Comparison of ENCODE assay signal across 9 cellular contexts in genomic region chr5:15501057-15501791, GRCh38. TPM values are rescaled to one million over a fixed set of nuclear protein-coding genes. Genes with fewer than 3 reads are reported as not detected.
DNase-seq lines count a peak whose midpoint lies in the region; TF ChIP-seq lines count a peak whose summit lies in the region.
"Had no signal": no experiment of that assay in that cellular context is flagged by ENCODE, and none has a peak within 500 bp of the region (broad histone marks: within the 10 kb centered on the region; RNA-seq: fewer than 3 reads in every experiment).

No MANE protein-coding gene starts in this region.

- no peak for TF ChIP-seq POLR2A in Peyer's patch (IDR thresholded peaks at IDR 0.05)

- H3F3A ChIP-seq in neural cell (ENCODE audit: insufficient read depth, low read length, poor library complexity, severe bottlenecking), result no peaks in the 10 kb centered on the region

- H3K4me2 ChIP-seq in neural cell (ENCODE audit: low read length), result no peak overlapping the region

- H3K9me3 ChIP-seq in Peyer's patch (no peaks in the 10 kb centered on the region), neural cell (ENCODE audit: low read length) (no peaks in the 10 kb centered on the region)

- H3K27ac ChIP-seq in Peyer's patch (peak overlapping the region; percentile 53 to 84 (median 72)), neural cell (ENCODE audit: low read length) (no peak overlapping the region)

- H3K27me3 ChIP-seq in Peyer's patch (no peaks in the 10 kb centered on the region), neural cell (ENCODE audit: insufficient read depth, low read depth, low read length) (peaks cover 33% of the 10 kb centered on the region)

- peaks cover 32% of the 10 kb centered on the region for H3K79me2 ChIP-seq in neural cell (replicated peaks; ENCODE audit: insufficient read depth, low read length)

- no peak for TF ChIP-seq EP300 in neural cell (conservative IDR thresholded peaks at IDR 0.05; ENCODE audit: poor library complexity, severe bottlenecking)

- no peak overlapping the region for H3K9ac ChIP-seq in neural cell (ENCODE audit: low read length)

- no peaks in the 10 kb centered on the region for H4K20me1 ChIP-seq in neural cell (ENCODE audit: insufficient read depth)

- H3K4me3 ChIP-seq in Peyer's patch (peak overlapping the region; percentile 33 to 68 (median 48)), fibroblast of villous mesenchyme (ENCODE audit: low read depth, low read length) (peak overlapping the region; percentile 76), neural cell (ENCODE audit: low read length) (peak overlapping the region; percentile 78)

- TF ChIP-seq RAD21 in neural cell (conservative IDR thresholded peaks at IDR 0.05), result no peak

- no peak overlapping the region for H2AFZ ChIP-seq in neural cell (ENCODE audit: low read depth, low read length)

- H3K9me2 ChIP-seq in neural cell (ENCODE audit: insufficient read depth, low read length), result no peaks in the 10 kb centered on the region

- TF ChIP-seq CTCF in Peyer's patch (IDR thresholded peaks at IDR 0.05) (no peak), fibroblast of villous mesenchyme (IDR thresholded peaks at IDR 0.05; ENCODE audit: insufficient read depth, low read depth, low read length) (peak; percentile 30), neural cell (IDR thresholded peaks at IDR 0.05; ENCODE audit: poor library complexity, severe bottlenecking) (no peak)

- DNase-seq in Ammon's horn (ENCODE audit: low spot score) (peak; percentile 67), Peyer's patch (peak in 1 of 3 donors; percentile 18), fibroblast of villous mesenchyme (ENCODE audit: low read depth) (peak; percentile 75), NCI-H2196 treated with DMSO at 0.1 percent for 48 hours (lab: John Stamatoyannopoulos, UW; ENCODE audit: unreplicated experiment) (no peak), SHP77 treated with DMSO at 0.1 percent for 48 hours (lab: John Stamatoyannopoulos, UW) (no peak), MV-4-11 (lab: John Stamatoyannopoulos, UW) (no peak)
- no peak for DNase-seq in effector CD8-positive, alpha-beta T cell (lab: John Stamatoyannopoulos, UW)

- H3K36me3 ChIP-seq in Peyer's patch, result no peaks in the 10 kb centered on the region
- no peaks in the 10 kb centered on the region for H3K36me3 ChIP-seq in neural cell (ENCODE audit: insufficient read depth, low read length)

- H3K4me1 ChIP-seq in Peyer's patch, result no peaks in the 10 kb centered on the region

TF ChIP-seq in neural cell, 6 proteins besides CTCF, POLR2A, EP300 and RAD21:
- TF ChIP-seq MXI1 (conservative IDR thresholded peaks at IDR 0.05; ENCODE audit: poor library complexity, severe bottlenecking), result no peak
- no peak for TF ChIP-seq SMC3 (conservative IDR thresholded peaks at IDR 0.05; ENCODE audit: poor library complexity)
- TF ChIP-seq EZH2 (IDR thresholded peaks at IDR 0.05; ENCODE audit: borderline replicate concordance, insufficient read depth, low read length, poor library complexity, severe bottlenecking), result no peak
- no peak for TF ChIP-seq POLR2AphosphoS5 (IDR thresholded peaks at IDR 0.05)
TF ChIP-seq in neural cell: peak in this region for 0.

RNA-seq across cellular contexts. Expression of gene FBXL7, which starts 1.2 kb away (rescaled TPM):
- 10 to 100 TPM in 1 of 4 donors, 1 to 10 TPM in 3; 2.1 to 25.6 (median 6.5) TPM for total RNA-seq in Peyer's patch
- 10.6 and 11.2 TPM in 2 replicates for total RNA-seq in fibroblast of villous mesenchyme
- polyA plus RNA-seq in neural cell, result 0.06 and 0.24 TPM in 2 replicates
- 1.2 and 1.4 TPM in 2 replicates for polyA minus RNA-seq in neural cell
- total RNA-seq: activated naive CD8-positive, alpha-beta T cell treated with anti-CD3 and anti-CD28 coated beads, Interleukin-2, amount 10 ng/mL, durations not matched to agents 7 days and 5 days had no signal

Comparison
In these comparisons a context has a peak if more than half of its experiments do, and no peak if none do; other contexts are left out.
1. DNase-seq: peak in Ammon's horn (single experiment) and fibroblast of villous mesenchyme (single experiment); none in effector CD8-positive, alpha-beta T cell (single experiment), NCI-H2196 treated with DMSO at 0.1 percent for 48 hours (single experiment), SHP77 treated with DMSO at 0.1 percent for 48 hours (single experiment) and MV-4-11 (single experiment).
2. Peak in every context shown above with its lines, with median percentiles within 50 percentile points of each other: H3K4me3 ChIP-seq.